14 cellular contexts compared by ENCODE assay signal in genomic region chr5:108634251-108634950, GRCh38.
DNase-seq lines count a peak whose midpoint lies in the region; ATAC-seq and TF ChIP-seq lines count a peak whose summit lies in the region.
"Had no signal": no experiment of that assay in that cellular context is flagged by ENCODE, and none has a peak within 500 bp of the region (broad histone marks: within the 10 kb centered on the region; RNA-seq: fewer than 3 reads in every experiment).

No MANE protein-coding gene starts in this region.

- no peak for TF ChIP-seq POLR2A in IMR-90 (IDR thresholded peaks at IDR 0.05; ENCODE audit: low read depth, low read length)

- H3K27me3 Mint-ChIP-seq in T-helper 17 cell, result peaks cover 17% of the 10 kb centered on the region

- H2BK5ac ChIP-seq in IMR-90 (ENCODE audit: low read depth, low read length, poor library complexity, severe bottlenecking), result no peak overlapping the region

- CTCF ChIA-PET in IMR-90 (lab: Yijun Ruan, JAX), result no interaction called here

- H3K9ac ChIP-seq in IMR-90 (ENCODE audit: low read depth, low read length), result no peak overlapping the region
- H3K9ac ChIP-seq: neural progenitor cell had no signal

- H3K9me3 ChIP-seq in IMR-90 (ENCODE audit: control insufficient read depth, insufficient read depth, low read length), result no peaks in the 10 kb centered on the region
- H3K9me3 ChIP-seq in T-helper 17 cell (ENCODE audit: control insufficient read depth, low read length, poor library complexity, severe bottlenecking), result no peaks in the 10 kb centered on the region
- H3K9me3 ChIP-seq: spleen, upper lobe of right lung had no signal

- H3K4me3 Mint-ChIP-seq in T-helper 17 cell, result no peak overlapping the region
- H3K4me3 Mint-ChIP-seq: central memory CD8-positive, alpha-beta T cell; neural progenitor cell had no signal

- H2AK9ac ChIP-seq in IMR-90 (replicated peaks; ENCODE audit: low read depth, low read length, poor library complexity), result no peak overlapping the region

- WGBS in IMR-90 (ENCODE audit: extremely low coverage in 2 of 2, insufficient read length in 1 of 2), 2 experiments, result no CpG with 5 or more reads among the region's 1 CpG

- no peak overlapping the region for H3K27ac Mint-ChIP-seq in T-helper 17 cell
- H3K27ac Mint-ChIP-seq: neural progenitor cell had no signal

- no peak overlapping the region for H2BK20ac ChIP-seq in IMR-90 (ENCODE audit: low read depth, low read length)

- no peak overlapping the region for H3K4me2 ChIP-seq in IMR-90 (ENCODE audit: low read depth, low read length)
- H3K4me2 ChIP-seq: neural progenitor cell had no signal

- DNase-seq in GM03348 (ENCODE audit: low spot score) (peak; percentile 36), IMR-90 (peak; percentile 38), T-helper 17 cell (no peak), NCI-H1048 (lab: John Stamatoyannopoulos, UW) (no peak), COLO829 (ENCODE audit: low spot score) (no peak)
- DNase-seq in stimulated activated CD4-positive, alpha-beta T cell treated with anti-CD3 and anti-CD28 coated beads, Interleukin-2, amount 100 ng/mL, for 24 hours, result no peak
- DNase-seq: NCI-H226, spleen, upper lobe of right lung had no signal

- H3K4ac ChIP-seq in IMR-90 (ENCODE audit: low read depth, low read length), result no peak overlapping the region

- no peak overlapping the region for H2BK15ac ChIP-seq in IMR-90 (ENCODE audit: low read depth, low read length)

- H3K14ac ChIP-seq in IMR-90 (replicated peaks; ENCODE audit: low read depth, low read length), result no peak overlapping the region

- H3K56ac ChIP-seq in IMR-90 (ENCODE audit: extremely low read depth, insufficient read depth, low read length), result no peak overlapping the region

- no peaks in the 10 kb centered on the region for H3K36me3 Mint-ChIP-seq in T-helper 17 cell (ENCODE audit: low read depth)
- H3K36me3 Mint-ChIP-seq: neural progenitor cell had no signal

- no peak overlapping the region for H3K27ac ChIP-seq in IMR-90 (ENCODE audit: insufficient read depth, low read length)
- H3K27ac ChIP-seq: epithelial cell of prostate, neural progenitor cell, spleen, upper lobe of right lung had no signal

- dilution Hi-C loops in IMR-90 (cut with HindIII; ENCODE audit: low sequenced_read_pairs, unreplicated experiment), result no loop called here

- no peak for TF ChIP-seq RAD21 in IMR-90 (IDR thresholded peaks at IDR 0.05; ENCODE audit: low read length)

- TF ChIP-seq CTCF in IMR-90 (conservative IDR thresholded peaks at IDR 0.05; ENCODE audit: low read depth, low read length), result no peak

- no TSS peak for BruUV-seq in IMR-90 (replicated peaks; lab: Mats Ljungman, UMichigan)

- H4K8ac ChIP-seq in IMR-90 (ENCODE audit: low read depth in 2 of 2, low read length in 2 of 2), result no peak overlapping the region

- H3K27me3 ChIP-seq in IMR-90 (ENCODE audit: control insufficient read depth, insufficient read depth, low read length), result no peaks in the 10 kb centered on the region
- H3K27me3 ChIP-seq: neural progenitor cell, spleen, upper lobe of right lung had no signal

- POLR2A ChIA-PET in IMR-90 (lab: Charles Lee; ENCODE audit: unreplicated experiment), result interaction anchor here (0.5 kb wide), 1 partner anchor 155 kb away, joined by 3 read pairs; no protein-coding TSS in a partner anchor

- H4K5ac ChIP-seq in IMR-90 (ENCODE audit: low read depth, low read length), result no peak overlapping the region

- H2AFZ ChIP-seq in IMR-90 (replicated peaks; ENCODE audit: low read length, poor library complexity), result no peak overlapping the region
- H2AFZ ChIP-seq: neural progenitor cell had no signal

- no peaks in the 10 kb centered on the region; the same call in 1 of the 2 replicates for H3K9me1 ChIP-seq in IMR-90 (ENCODE audit: insufficient read depth, low read length)

- H4K20me1 ChIP-seq in IMR-90 (ENCODE audit: insufficient read depth, low read length), result no peaks in the 10 kb centered on the region

- H3K18ac ChIP-seq in IMR-90 (ENCODE audit: low read depth, low read length), result no peak overlapping the region

- in situ Hi-C loops in IMR-90 (cut with MboI; ENCODE audit: low sequenced_read_pairs), result no loop called here

- H2AK5ac ChIP-seq in IMR-90 (ENCODE audit: low read depth, low read length), result no peak overlapping the region

- no peak overlapping the region for H2BK120ac ChIP-seq in IMR-90 (ENCODE audit: low read depth, low read length)

- no peak overlapping the region for H3K4me3 ChIP-seq in IMR-90 (ENCODE audit: insufficient read depth, low read depth, low read length)
- H3K4me3 ChIP-seq: neural progenitor cell, spleen, upper lobe of right lung had no signal

- H3K36me3 ChIP-seq in IMR-90 (ENCODE audit: control insufficient read depth, insufficient read depth, low read length), result no peaks in the 10 kb centered on the region
- H3K36me3 ChIP-seq: neural progenitor cell, spleen, upper lobe of right lung had no signal

- H3K79me1 ChIP-seq in IMR-90 (ENCODE audit: low read depth in 1 of 2, low read length in 2 of 2), result no peaks in the 10 kb centered on the region

- H3K4me1 Mint-ChIP-seq in T-helper 17 cell, result no peaks in the 10 kb centered on the region
- H3K4me1 Mint-ChIP-seq: central memory CD8-positive, alpha-beta T cell; neural progenitor cell had no signal

- ATAC-seq in GM19452 (IDR thresholded peaks at IDR 0.05; ENCODE audit: unreplicated experiment), result peak; percentile 39
- peak; percentile 37 for ATAC-seq in HG02798 (IDR thresholded peaks at IDR 0.05; ENCODE audit: poor library complexity, unreplicated experiment)
- no peak for ATAC-seq in IMR-90 (ENCODE audit: low read depth)
- no peak for ATAC-seq in T-helper 17 cell
- ATAC-seq: upper lobe of right lung had no signal

- H4K91ac ChIP-seq in IMR-90 (ENCODE audit: insufficient read depth, low read depth, low read length), result no peak overlapping the region

- H3K4me1 ChIP-seq in IMR-90 (ENCODE audit: control insufficient read depth, insufficient read depth, low read length), result peaks cover 8% of the 10 kb centered on the region
- H3K4me1 ChIP-seq: neural progenitor cell, spleen, upper lobe of right lung had no signal

- intact Hi-C loops in IMR-90 (cut with micrococcal nuclease), result loop anchor here (2.0 kb wide), 1 partner anchor 112 kb away; no protein-coding TSS in a partner anchor

- no peak overlapping the region for H3K23ac ChIP-seq in IMR-90 (ENCODE audit: low read depth, low read length)

TF ChIP-seq in IMR-90, 13 proteins besides CTCF, POLR2A, EP300 and RAD21:
- TF ChIP-seq SMC3 (IDR thresholded peaks at IDR 0.05; ENCODE audit: low read depth, low read length) (no peak), RCOR1 (IDR thresholded peaks at IDR 0.05; ENCODE audit: insufficient replicate concordance, low read length) (no peak), BHLHE40 (IDR thresholded peaks at IDR 0.05; ENCODE audit: low read depth, low read length) (no peak), MAZ (IDR thresholded peaks at IDR 0.05; ENCODE audit: borderline replicate concordance, low read depth, low read length) (no peak), RFX5 (IDR thresholded peaks at IDR 0.05; ENCODE audit: low read depth, low read length) (no peak), USF2 (IDR thresholded peaks at IDR 0.05; ENCODE audit: low read depth, low read length) (no peak), CEBPB (IDR thresholded peaks at IDR 0.05; ENCODE audit: low read depth, low read length) (no peak), CHD1 (IDR thresholded peaks at IDR 0.05; ENCODE audit: low read depth, low read length) (no peak), FOS (IDR thresholded peaks at IDR 0.05; ENCODE audit: low read depth, low read length) (no peak), MAFK (IDR thresholded peaks at IDR 0.05; ENCODE audit: low read depth, low read length) (no peak), NFE2L2 (IDR thresholded peaks at IDR 0.05; ENCODE audit: low read depth, low read length) (no peak), MXI1 (IDR thresholded peaks at IDR 0.05; ENCODE audit: borderline replicate concordance, low read depth, low read length) (no peak)
- TF ChIP-seq, protein P1, sequence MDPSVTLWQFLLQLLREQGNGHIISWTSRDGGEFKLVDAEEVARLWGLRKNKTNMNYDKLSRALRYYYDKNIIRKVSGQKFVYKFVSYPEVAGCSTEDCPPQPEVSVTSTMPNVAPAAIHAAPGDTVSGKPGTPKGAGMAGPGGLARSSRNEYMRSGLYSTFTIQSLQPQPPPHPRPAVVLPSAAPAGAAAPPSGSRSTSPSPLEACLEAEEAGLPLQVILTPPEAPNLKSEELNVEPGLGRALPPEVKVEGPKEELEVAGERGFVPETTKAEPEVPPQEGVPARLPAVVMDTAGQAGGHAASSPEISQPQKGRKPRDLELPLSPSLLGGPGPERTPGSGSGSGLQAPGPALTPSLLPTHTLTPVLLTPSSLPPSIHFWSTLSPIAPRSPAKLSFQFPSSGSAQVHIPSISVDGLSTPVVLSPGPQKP (IDR thresholded peaks at IDR 0.05; ENCODE audit: borderline replicate concordance, low read depth, low read length), result no peak

Comparison
In these comparisons a context has a peak if more than half of its experiments do, and no peak if none do; other contexts are left out.
1. DNase-seq: peak in GM03348 (single experiment) and IMR-90 (single experiment); none in T-helper 17 cell (0 of 3), NCI-H1048 (single experiment), stimulated activated CD4-positive, alpha-beta T cell treated with anti-CD3 and anti-CD28 coated beads, Interleukin-2, amount 100 ng/mL, for 24 hours (0 of 2) and COLO829 (single experiment).
2. ATAC-seq: peak in GM19452 (single experiment) and HG02798 (single experiment); none in IMR-90 (single experiment) and T-helper 17 cell (single experiment).